8 cellular contexts compared by ENCODE assay signal in genomic region chr7:1811850-1812692, GRCh38.
DNase-seq lines count a peak whose midpoint lies in the region; ATAC-seq and TF ChIP-seq lines count a peak whose summit lies in the region.

No MANE protein-coding gene starts in this region.

- 0 out of 2 replicates have a peak overlapping the region, but pooled peaks have one; percentile 70 for H3K27ac Mint-ChIP-seq in GM23338
- H3K27ac Mint-ChIP-seq in activated CD4-positive, alpha-beta memory T cell treated with anti-CD3 and anti-CD28 coated beads for 36 hours: no peak overlapping the region
- no peak overlapping the region for H3K27ac Mint-ChIP-seq in activated T-cell treated with anti-CD3 and anti-CD28 coated beads, Interleukin-2, amount 50 U/mL, for 72 hours

- no peaks in the 10 kb centered on the region for H3K27me3 ChIP-seq in AG04450 (ENCODE audit: control insufficient read depth, insufficient read depth, low read length)
- no peaks in the 10 kb centered on the region for H3K27me3 ChIP-seq in GM23338 (ENCODE audit: insufficient read depth)

- TF ChIP-seq CTCF in AG04450 (IDR thresholded peaks at IDR 0.05; ENCODE audit: low read depth, low read length) (peak; percentile 15; the same call in 1 of the 2 replicates), GM23338 (conservative IDR thresholded peaks at IDR 0.05; ENCODE audit: low read depth in 2 of 2) (peak in 1 of 2 experiments; percentile 27; a peak in 2 of 4 replicates)

- H3K27me3 Mint-ChIP-seq in GM23338 (ENCODE audit: insufficient read depth, low read depth, poor library complexity): peaks cover 6% of the 10 kb centered on the region
- H3K27me3 Mint-ChIP-seq in activated CD4-positive, alpha-beta memory T cell treated with anti-CD3 and anti-CD28 coated beads for 36 hours: no peaks in the 10 kb centered on the region
- no peaks in the 10 kb centered on the region for H3K27me3 Mint-ChIP-seq in activated T-cell treated with anti-CD3 and anti-CD28 coated beads, Interleukin-2, amount 50 U/mL, for 72 hours (ENCODE audit: low read depth)

- POLR2A ChIA-PET in AG04450 (lab: Yijun Ruan, JAX): interaction anchor here (0.6 kb wide), 1 partner anchor 149 kb away, joined by 3 read pairs; no protein-coding TSS in a partner anchor
- POLR2A ChIA-PET in activated CD4-positive, alpha-beta memory T cell treated with anti-CD3 and anti-CD28 coated beads for 36 hours (lab: Charles Lee): no interaction called here

- H3K27ac ChIP-seq in AG04450 (ENCODE audit: low read depth, low read length): no peak overlapping the region
- H3K27ac ChIP-seq in GM23338 (ENCODE audit: low read depth): no peak overlapping the region

- peak; percentile 67 for ATAC-seq in GM23338
- ATAC-seq in activated T-cell treated with anti-CD3 and anti-CD28 coated beads, Interleukin-2, amount 50 U/mL, for 72 hours (replicated peaks in 1 of 2): no peak

- no peaks in the 10 kb centered on the region for H3K36me3 ChIP-seq in GM23338 (ENCODE audit: insufficient read depth)

- CTCF ChIA-PET in AG04450 (lab: Charles Lee): no interaction called here
- CTCF ChIA-PET in activated CD4-positive, alpha-beta memory T cell treated with anti-CD3 and anti-CD28 coated beads for 36 hours (lab: Charles Lee): no interaction called here

- H3K4me3 ChIP-seq in AG04450 (ENCODE audit: low read depth, low read length): no peak overlapping the region
- H3K4me3 ChIP-seq in GM23338: no peak overlapping the region

- H3K4me3 Mint-ChIP-seq in GM23338: no peak overlapping the region
- no peak overlapping the region for H3K4me3 Mint-ChIP-seq in activated CD4-positive, alpha-beta memory T cell treated with anti-CD3 and anti-CD28 coated beads for 36 hours
- H3K4me3 Mint-ChIP-seq in activated T-cell treated with anti-CD3 and anti-CD28 coated beads, Interleukin-2, amount 50 U/mL, for 72 hours: no peak overlapping the region

- no peak for DNase-seq in AG04450 (ENCODE audit: low read depth, low spot score)
- no peak for DNase-seq in GM23338 (ENCODE audit: low spot score)
- DNase-seq in SHP77 treated with DMSO at 0.1 percent for 48 hours (lab: John Stamatoyannopoulos, UW): peak; percentile 22
- peak; percentile 50 for DNase-seq in islet precursor cell
- DNase-seq in SIG-M5 treated with dmso at 0.1 percent for 504 hours (lab: John Stamatoyannopoulos, UW; ENCODE audit: unreplicated experiment): no peak
- DNase-seq in NOMO-1 treated with DMSO at 0.1 percent for 48 hours (lab: John Stamatoyannopoulos, UW; ENCODE audit: unreplicated experiment): no peak
- no peak for DNase-seq in activated CD4-positive, alpha-beta memory T cell treated with anti-CD3 and anti-CD28 coated beads for 36 hours
- DNase-seq in activated T-cell treated with anti-CD3 and anti-CD28 coated beads, Interleukin-2, amount 50 U/mL, for 72 hours: no peak

- no peaks in the 10 kb centered on the region for H3K36me3 Mint-ChIP-seq in GM23338 (ENCODE audit: low read depth)
- H3K36me3 Mint-ChIP-seq in activated CD4-positive, alpha-beta memory T cell treated with anti-CD3 and anti-CD28 coated beads for 36 hours: no peaks in the 10 kb centered on the region
- no peaks in the 10 kb centered on the region for H3K36me3 Mint-ChIP-seq in activated T-cell treated with anti-CD3 and anti-CD28 coated beads, Interleukin-2, amount 50 U/mL, for 72 hours (ENCODE audit: insufficient read depth in 2 of 2)

- no peaks in the 10 kb centered on the region for H3K79me2 ChIP-seq in GM23338 (replicated peaks; ENCODE audit: insufficient read depth)

- no peaks in the 10 kb centered on the region for H3K9me2 ChIP-seq in GM23338 (ENCODE audit: insufficient read depth)

- no peak overlapping the region for H2AFZ ChIP-seq in GM23338

- H4K20me1 ChIP-seq in GM23338 (replicated peaks; ENCODE audit: insufficient read depth): no peaks in the 10 kb centered on the region

- H3K9me3 ChIP-seq in AG04450 (ENCODE audit: control insufficient read depth, insufficient read depth, low read length): no peaks in the 10 kb centered on the region; the same call in 1 of the 2 replicates

- H3K4me1 ChIP-seq in GM23338 (ENCODE audit: insufficient read depth): no peaks in the 10 kb centered on the region

- no peak overlapping the region for H3K4me2 ChIP-seq in GM23338

- H3K4me1 Mint-ChIP-seq in GM23338: peaks cover 3% of the 10 kb centered on the region
- no peaks in the 10 kb centered on the region for H3K4me1 Mint-ChIP-seq in activated CD4-positive, alpha-beta memory T cell treated with anti-CD3 and anti-CD28 coated beads for 36 hours (ENCODE audit: low read depth)
- no peaks in the 10 kb centered on the region for H3K4me1 Mint-ChIP-seq in activated T-cell treated with anti-CD3 and anti-CD28 coated beads, Interleukin-2, amount 50 U/mL, for 72 hours (ENCODE audit: low read depth)

- intact Hi-C loops in activated CD4-positive, alpha-beta memory T cell treated with anti-CD3 and anti-CD28 coated beads for 36 hours (cut with micrococcal nuclease): no loop called here

- no peaks in the 10 kb centered on the region for H3F3A ChIP-seq in GM23338 (replicated peaks; ENCODE audit: low read depth)

- no peaks in the 10 kb centered on the region for H3K9me3 Mint-ChIP-seq in GM23338
- H3K9me3 Mint-ChIP-seq in activated CD4-positive, alpha-beta memory T cell treated with anti-CD3 and anti-CD28 coated beads for 36 hours: no peaks in the 10 kb centered on the region
- H3K9me3 Mint-ChIP-seq in activated T-cell treated with anti-CD3 and anti-CD28 coated beads, Interleukin-2, amount 50 U/mL, for 72 hours: no peaks in the 10 kb centered on the region

TF ChIP-seq in GM23338, 12 proteins besides CTCF, POLR2A, EP300 and RAD21 (continues in another document):
- TF ChIP-seq ZNF331 (CRISPR knock-in tag; IDR thresholded peaks at IDR 0.05; ENCODE audit: low read depth) (no peak), POLR2AphosphoS5 (IDR thresholded peaks at IDR 0.05; ENCODE audit: low read depth) (no peak), ETS1 (IDR thresholded peaks at IDR 0.05) (no peak), REST (IDR thresholded peaks at IDR 0.05; ENCODE audit: unreplicated experiment) (no peak), JUNB (IDR thresholded peaks at IDR 0.05; ENCODE audit: unreplicated experiment) (no peak), ZNF114 (CRISPR knock-in tag; IDR thresholded peaks at IDR 0.05) (no peak)

Comparison
In these comparisons a context has a peak if more than half of its experiments do, and no peak if none do; other contexts are left out.
1. DNase-seq: peak in SHP77 treated with DMSO at 0.1 percent for 48 hours (single experiment) and islet precursor cell (single experiment); none in AG04450 (single experiment), GM23338 (single experiment), SIG-M5 treated with dmso at 0.1 percent for 504 hours (single experiment), NOMO-1 treated with DMSO at 0.1 percent for 48 hours (single experiment), activated CD4-positive, alpha-beta memory T cell treated with anti-CD3 and anti-CD28 coated beads for 36 hours (single experiment) and activated T-cell treated with anti-CD3 and anti-CD28 coated beads, Interleukin-2, amount 50 U/mL, for 72 hours (0 of 2).